1 cellular context compared by ENCODE assay signal in the genomic region with DNA sequence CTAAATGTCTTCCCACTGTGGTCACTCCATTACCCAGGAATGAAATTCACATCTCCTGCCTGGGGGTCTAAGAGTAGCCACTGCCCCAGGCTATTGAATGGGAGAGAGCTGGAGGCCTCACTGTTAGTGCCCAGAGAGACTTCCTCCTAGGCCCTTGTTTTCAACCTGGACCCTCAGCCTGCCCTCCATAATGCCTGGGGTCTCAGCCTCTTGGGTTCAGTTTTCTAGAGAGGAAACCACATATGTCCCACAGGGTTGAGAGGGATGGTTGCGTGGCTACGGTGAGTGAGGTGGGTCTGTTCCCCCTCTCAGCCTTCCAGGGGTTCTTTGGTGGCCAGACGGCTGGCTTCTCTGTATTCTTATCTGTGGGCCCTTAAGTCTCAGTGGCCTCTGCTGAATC.
TF ChIP-seq lines count a peak whose summit lies in the region.

No MANE protein-coding gene starts in this region.

TF ChIP-seq in HepG2, 621 proteins besides CTCF, POLR2A, EP300 and RAD21:
- TF ChIP-seq RBM22 (optimal IDR thresholded peaks at IDR 0.05; ENCODE audit: low read length) (peak; percentile 91), KDM6A (CRISPR knock-in tag; IDR thresholded peaks at IDR 0.05; ENCODE audit: low read depth) (no peak)
